ENCODE assay signal across 22 cellular contexts in the genomic region with DNA sequence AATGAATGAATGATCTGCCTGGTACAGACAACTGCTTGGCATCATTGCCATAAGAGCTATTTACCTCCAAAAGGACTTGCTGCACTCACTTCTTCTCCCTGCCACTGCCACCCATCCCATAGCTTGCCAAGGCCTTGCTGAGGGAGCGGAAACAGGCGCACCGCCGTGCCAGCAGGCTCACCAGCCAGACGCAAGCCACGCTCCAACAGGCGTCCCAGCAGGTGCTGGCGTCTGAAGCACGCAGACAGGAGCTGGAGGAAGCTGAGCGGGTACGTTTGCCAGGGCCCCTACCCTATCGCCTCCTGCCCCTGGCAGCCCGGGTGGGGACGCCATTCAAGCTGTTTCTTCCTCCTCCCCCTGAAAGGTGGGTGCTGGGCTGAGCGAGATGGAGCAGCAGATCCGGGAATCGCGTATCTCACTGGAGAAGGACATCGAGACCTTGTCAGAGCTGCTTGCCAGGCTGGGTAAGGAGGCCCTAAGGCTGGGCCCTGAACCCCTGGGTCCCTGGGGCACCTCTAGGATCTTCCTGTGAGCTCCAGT. TPM values are rescaled to one million over a fixed set of nuclear protein-coding genes. Genes with fewer than 3 reads are reported as not detected.
DNase-seq lines count a peak whose midpoint lies in the region; ATAC-seq, FAIRE-seq and TF ChIP-seq lines count a peak whose summit lies in the region.
"Had no signal": no experiment of that assay in that cellular context is flagged by ENCODE, and none has a peak within 500 bp of the region (broad histone marks: within the 10 kb centered on the region; RNA-seq: fewer than 3 reads in every experiment).

No MANE protein-coding gene starts in this region.

- 5% methylated on average over 19 of the region's 19 CpGs for WGBS in K562 (ENCODE audit: insufficient coverage, low coverage, missing lambda C conversion rate)

- no peak for TF ChIP-seq EP300 in K562 (IDR thresholded peaks at IDR 0.05; ENCODE audit: low read length)

- peaks cover 73 to 87% of the 10 kb centered on the region in 2 experiments for H3K27me3 ChIP-seq in K562 (ENCODE audit: control insufficient read depth in 2 of 2, insufficient read depth in 2 of 2, low read length in 2 of 2)
- no peaks in the 10 kb centered on the region for H3K27me3 ChIP-seq in CD8-positive, alpha-beta T cell (ENCODE audit: insufficient read depth, low read length)
- H3K27me3 ChIP-seq: Peyer's patch had no signal

- in situ Hi-C loops in G401 (cut with HindIII; ENCODE audit: low sequenced_read_pairs) = no loop called here
- in situ Hi-C loops in K562 (cut with MboI) = no loop called here

- TF ChIP-seq CTCF in K562 (IDR thresholded peaks at IDR 0.05 in 2 of 3, conservative IDR thresholded peaks at IDR 0.05 in 1 of 3; ENCODE audit: insufficient read depth in 2 of 3, low read depth in 1 of 3, low read length in 3 of 3) = no peak
- TF ChIP-seq CTCF in CD8-positive, alpha-beta T cell (IDR thresholded peaks at IDR 0.05) = no peak

- H3K4me1 Mint-ChIP-seq in CD8-positive, alpha-beta T cell (ENCODE audit: low read depth) = no peaks in the 10 kb centered on the region
- H3K4me1 Mint-ChIP-seq: CD4-positive, CD25-positive, alpha-beta regulatory T cell had no signal

- TF ChIP-seq RAD21 in K562 (CRISPR knock-in tag; conservative IDR thresholded peaks at IDR 0.05 in 1 of 2, IDR thresholded peaks at IDR 0.05 in 1 of 2) = no peak

- H3K4me1 ChIP-seq in K562 (replicated peaks in 1 of 2; ENCODE audit: control insufficient read depth in 2 of 2, insufficient read depth in 2 of 2, low read length in 2 of 2) = peaks cover 0 to 18% of the 10 kb centered on the region in 2 experiments; a peak in 2 of 5 replicates
- no peaks in the 10 kb centered on the region for H3K4me1 ChIP-seq in CD8-positive, alpha-beta T cell (ENCODE audit: insufficient read depth, low read length)
- H3K4me1 ChIP-seq: Caco-2, Peyer's patch had no signal

- no peak overlapping the region for H3K4me3 Mint-ChIP-seq in CD8-positive, alpha-beta T cell

- no peaks in the 10 kb centered on the region for H3K36me3 Mint-ChIP-seq in CD8-positive, alpha-beta T cell
- H3K36me3 Mint-ChIP-seq: CD4-positive, CD25-positive, alpha-beta regulatory T cell had no signal

- H3K9me1 ChIP-seq in K562 (ENCODE audit: control insufficient read depth, insufficient read depth, low read length) = peaks cover 5% of the 10 kb centered on the region

- peaks cover 50% of the 10 kb centered on the region for H4K20me1 ChIP-seq in K562 (replicated peaks; ENCODE audit: control insufficient read depth, insufficient read depth, low read length)

- BruUV-seq in K562 (replicated peaks; lab: Mats Ljungman, UMichigan) = no TSS peak

- no peak for TF ChIP-seq POLR2A in K562 (conservative IDR thresholded peaks at IDR 0.05)

- no peaks in the 10 kb centered on the region for H3K27me3 Mint-ChIP-seq in CD8-positive, alpha-beta T cell (ENCODE audit: low read depth)

- H3K36me3 ChIP-seq in K562 (ENCODE audit: control insufficient read depth, insufficient read depth, low read length) = no peaks in the 10 kb centered on the region
- no peaks in the 10 kb centered on the region for H3K36me3 ChIP-seq in CD8-positive, alpha-beta T cell (ENCODE audit: insufficient read depth, low read length)
- H3K36me3 ChIP-seq: Peyer's patch had no signal

- no peaks in the 10 kb centered on the region for H3K9me3 Mint-ChIP-seq in CD8-positive, alpha-beta T cell
- H3K9me3 Mint-ChIP-seq: CD4-positive, CD25-positive, alpha-beta regulatory T cell had no signal

- POLR2A ChIA-PET in K562 (lab: Yijun Ruan, JAX) = interaction anchor here (0.7 to 99.3 kb wide), 5 partner anchors 9 to 179 kb away, joined by 3 to 3336 read pairs (median 3); partner anchors contain the start of genes AIF1L and NUP214
- POLR2A ChIA-PET in CD8-positive, alpha-beta T cell (lab: Charles Lee) = no interaction called here

- H3K4me2 ChIP-seq in K562 (ENCODE audit: insufficient read depth, low read length) = no peak overlapping the region

- DNase-seq in COLO668 (lab: John Stamatoyannopoulos, UW; ENCODE audit: unreplicated experiment) (peak; percentile 10), G401 (ENCODE audit: low spot score) (peak; percentile 27), NCI-H2171 treated with DMSO at 0.1 percent for 48 hours (lab: John Stamatoyannopoulos, UW) (peak; percentile 76), K562 (ENCODE audit: extremely low read depth in 1 of 4, low spot score in 3 of 4) (peak in 2 of 4 experiments; percentile 64 to 66), amygdala (lab: John Stamatoyannopoulos, UW) (no peak), HUDEP-2 (lab: John Stamatoyannopoulos, UW; ENCODE audit: unreplicated experiment in 76 of 76) (no peak)
- DNase-seq in CD8-positive, alpha-beta T cell = no peak
- DNase-seq: Caco-2; CD4-positive, CD25-positive, alpha-beta regulatory T cell; DMS 273 treated with DMSO at 0.1 percent for 48 hours; KBM-7; NCI-H1105; NCI-H146; NCI-H510A; NCI-H748 treated with DMSO at 0.1 percent for 48 hours; Peyer's patch had no signal

- no peaks in the 10 kb centered on the region for H3K9me3 ChIP-seq in K562 (replicated peaks; ENCODE audit: control insufficient read depth, insufficient read depth, low read depth, low read length)
- no peaks in the 10 kb centered on the region for H3K9me3 ChIP-seq in CD8-positive, alpha-beta T cell (ENCODE audit: low read length)
- H3K9me3 ChIP-seq: Caco-2, Peyer's patch had no signal

- no peak for ATAC-seq in K562
- ATAC-seq in CD8-positive, alpha-beta T cell = no peak
- ATAC-seq: HCT116, SK-N-SH treated with all-trans-retinoic acid at 6 μM for 48 hours had no signal

- FAIRE-seq in K562 (lab: Jason Lieb, UNC) = no peak
- FAIRE-seq: G401.6, GM18507, H1 had no signal

- CTCF ChIA-PET in K562 (lab: Yijun Ruan, JAX; ENCODE audit: low intra/inter-chr PET ratio) = no interaction called here
- CTCF ChIA-PET in CD8-positive, alpha-beta T cell (lab: Charles Lee) = no interaction called here

- H2AFZ ChIP-seq in K562 (ENCODE audit: low read depth, low read length) = no peak overlapping the region

- H3K27ac Mint-ChIP-seq in CD8-positive, alpha-beta T cell = no peak overlapping the region
- H3K27ac Mint-ChIP-seq: CD4-positive, CD25-positive, alpha-beta regulatory T cell had no signal

- H3K79me2 ChIP-seq in K562 (ENCODE audit: control insufficient read depth, insufficient read depth, low read length) = no peaks in the 10 kb centered on the region

- no peak overlapping the region for H3K27ac ChIP-seq in K562 (ENCODE audit: extremely low read depth, low read depth, low read length)
- no peak overlapping the region for H3K27ac ChIP-seq in CD8-positive, alpha-beta T cell (ENCODE audit: low read depth, low read length)
- H3K27ac ChIP-seq: Peyer's patch had no signal

- no peak overlapping the region for H3K4me3 ChIP-seq in K562
- H3K4me3 ChIP-seq in CD8-positive, alpha-beta T cell (ENCODE audit: low read depth, low read length) = no peak overlapping the region
- H3K4me3 ChIP-seq: Peyer's patch had no signal

- H3K9ac ChIP-seq in K562 (ENCODE audit: insufficient read depth in 1 of 2, low read depth in 2 of 2, low read length in 2 of 2) = peak overlapping the region in 1 of 2 experiments; percentile 46; a peak in 1 of 4 replicates

- intact Hi-C loops in K562 (cut with micrococcal nuclease) = no loop called here
- intact Hi-C loops in CD8-positive, alpha-beta T cell (cut with DNase I, micrococcal nuclease) = no loop called here

RNA-seq across cellular contexts. Expression of gene AIF1L, which starts 8.9 kb away (rescaled TPM):
- total RNA-seq in G401 (2014; rRNA removed; shearing (Covaris generic)) = 25.5 and 26.9 TPM in 2 replicates
- total RNA-seq in K562 (2011; cell fraction: chromatin; rRNA removed; ENCODE audit: low replicate concordance) = 2.2 and 5.3 TPM in 2 replicates
- 2.8 and 4.3 TPM in 2 replicates for total RNA-seq in K562 (2011; cell fraction: nucleolus; rRNA removed)
- 4.3 and 5.2 TPM in 2 replicates for total RNA-seq in K562 (2011; cell fraction: nucleoplasm; rRNA removed)
- total RNA-seq in K562 (2014; rRNA removed) (0.86 and 1.1 TPM in 2 replicates), K562 (2014; rRNA removed; fragmentation: Illumina TruSeq; extraction: Trizol) (1.3 and 1.5 TPM in 2 replicates), K562 (2015; rRNA removed; fragmentation: Illumina TruSeq; extraction: Trizol) (0.68 and 0.76 TPM in 2 replicates), K562 (2021) (1.7 and 2.0 TPM in 2 replicates)
- polyA plus RNA-seq in K562 (2011; rRNA removed) (5.9 and 9.1 TPM in 2 replicates), K562 (2014; fragmentation: Illumina TruSeq; extraction: Trizol) (2.3 and 2.6 TPM in 2 replicates), K562 (2014; fragmentation: Nextera tagmentation; extraction: Ambion mirVana) (under 1 TPM; 0.34 to 0.77 TPM), K562 (2014; rRNA removed) (1.6 TPM in 2 replicates)
- polyA plus RNA-seq in K562 (2011; cell fraction: cytosol; rRNA removed) = 4.5 and 4.9 TPM in 2 replicates
- 3.3 and 4.2 TPM in 2 replicates for polyA plus RNA-seq in K562 (2011; cell fraction: nucleus; rRNA removed)
- 2.7 and 2.8 TPM in 2 replicates for polyA plus RNA-seq in K562 (2012)
- polyA minus RNA-seq in K562 (2011; rRNA and poly(A)+ RNA removed) = 6.6 and 8.9 TPM in 2 replicates
- 1.5 and 4.4 TPM in 2 replicates for polyA minus RNA-seq in K562 (2011; cell fraction: cytosol; rRNA and poly(A)+ RNA removed)
- polyA minus RNA-seq in K562 (2011; cell fraction: nucleus; rRNA and poly(A)+ RNA removed) = 1.1 and 1.9 TPM in 2 replicates
- not detected for total RNA-seq in CD8-positive, alpha-beta T cell
- total RNA-seq: OCI-LY7 had no signal
- polyA plus RNA-seq: CD4-positive, CD25-positive, alpha-beta regulatory T cell had no signal

RNA-seq across cellular contexts. Expression of gene NUP214, which starts 38.0 kb away (rescaled TPM):
- total RNA-seq in G401 (2014; rRNA removed; shearing (Covaris generic)) = 9.4 and 11.9 TPM in 2 replicates
- 1,024 and 1,416 TPM in 2 replicates for total RNA-seq in K562 (2011; cell fraction: chromatin; rRNA removed; ENCODE audit: low replicate concordance)
- total RNA-seq in K562 (2011; cell fraction: nucleolus; rRNA removed) = 573 and 642 TPM in 2 replicates
- total RNA-seq in K562 (2011; cell fraction: nucleoplasm; rRNA removed) = 885 and 1,103 TPM in 2 replicates
- total RNA-seq in K562 (2014; rRNA removed) (62.4 and 102 TPM in 2 replicates), K562 (2014; rRNA removed; fragmentation: Illumina TruSeq; extraction: Trizol) (123 and 134 TPM in 2 replicates), K562 (2015; rRNA removed; fragmentation: Illumina TruSeq; extraction: Trizol) (133 and 136 TPM in 2 replicates), K562 (2021) (332 and 336 TPM in 2 replicates)
- polyA plus RNA-seq in K562 (2011; rRNA removed) (56.9 and 113 TPM in 2 replicates), K562 (2014; fragmentation: Illumina TruSeq; extraction: Trizol) (207 and 246 TPM in 2 replicates), K562 (2014; fragmentation: Nextera tagmentation; extraction: Ambion mirVana) (10 to 100 TPM; 78.9 to 81.6 TPM), K562 (2014; rRNA removed) (97.1 and 106 TPM in 2 replicates)
- polyA plus RNA-seq in K562 (2011; cell fraction: cytosol; rRNA removed) = 104 and 108 TPM in 2 replicates
- 257 and 304 TPM in 2 replicates for polyA plus RNA-seq in K562 (2011; cell fraction: nucleus; rRNA removed)
- 133 and 153 TPM in 2 replicates for polyA plus RNA-seq in K562 (2012)
- polyA minus RNA-seq in K562 (2011; rRNA and poly(A)+ RNA removed) = 271 and 342 TPM in 2 replicates
- polyA minus RNA-seq in K562 (2011; cell fraction: cytosol; rRNA and poly(A)+ RNA removed) = 256 and 329 TPM in 2 replicates
- 324 and 515 TPM in 2 replicates for polyA minus RNA-seq in K562 (2011; cell fraction: nucleus; rRNA and poly(A)+ RNA removed)
- total RNA-seq in CD8-positive, alpha-beta T cell = 100 to 1,000 TPM; 120 to 136 TPM

Comparison
In these comparisons a context has a peak if more than half of its experiments do, and no peak if none do; other contexts are left out.
1. DNase-seq: peak in COLO668 (single experiment), G401 (single experiment) and NCI-H2171 treated with DMSO at 0.1 percent for 48 hours (single experiment); none in CD8-positive, alpha-beta T cell (0 of 7), amygdala (0 of 56) and HUDEP-2 (0 of 76).